In genomic region chr1:58189453-58189852, GRCh38 we compare ENCODE assay signal across 20 cellular contexts.
DNase-seq lines count a peak whose midpoint lies in the region; ATAC-seq, FAIRE-seq and TF ChIP-seq lines count a peak whose summit lies in the region.
"Had no signal": no experiment of that assay in that cellular context is flagged by ENCODE, and none has a peak within 500 bp of the region (broad histone marks: within the 10 kb centered on the region; RNA-seq: fewer than 3 reads in every experiment).

No MANE protein-coding gene starts in this region.

- no peak for TF ChIP-seq CTCF in liver (IDR thresholded peaks at IDR 0.05; ENCODE audit: low read depth, low read length, missing input control)
- TF ChIP-seq CTCF in HepG2 (CRISPR knock-in tag; IDR thresholded peaks at IDR 0.05), result no peak

- intact Hi-C loops in HepG2 (cut with micrococcal nuclease; ENCODE audit: unreplicated experiment) (no loop called here), left cardiac atrium (cut with DNase I) (no loop called here)

- no peak for TF ChIP-seq RAD21 in liver (IDR thresholded peaks at IDR 0.05)
- TF ChIP-seq RAD21 in HepG2 (CRISPR knock-in tag; IDR thresholded peaks at IDR 0.05), result no peak

- CTCF ChIA-PET in HepG2 (lab: Yijun Ruan, JAX; ENCODE audit: low intra/inter-chr PET ratio, low total read pairs), result no interaction called here

- H4K20me1 ChIP-seq in HepG2 (ENCODE audit: insufficient read depth, low read length), result no peaks in the 10 kb centered on the region

- H3K9ac ChIP-seq in liver (ENCODE audit: low read depth in 1 of 2, low read length in 2 of 2) (no peak overlapping the region), HepG2 (ENCODE audit: insufficient read depth, low read depth, low read length) (no peak overlapping the region)

- H3K79me2 ChIP-seq in HepG2 (ENCODE audit: insufficient read depth, low read length), result no peaks in the 10 kb centered on the region

- H3K36me3 ChIP-seq in liver (ENCODE audit: control insufficient read depth in 4 of 4, insufficient read depth in 3 of 4, low read depth in 1 of 4, low read length in 3 of 4) (no peaks in the 10 kb centered on the region), HepG2 (replicated peaks in 1 of 2; ENCODE audit: control insufficient read depth in 1 of 2, insufficient read depth in 2 of 2, low read length in 2 of 2) (no peaks in the 10 kb centered on the region)

- DNase-seq in HepG2 (ENCODE audit: low spot score), result no peak
- DNase-seq in left cardiac atrium, result peak; percentile 23
- DNase-seq in left lobe of liver (ENCODE audit: low spot score), result peak; percentile 46
- no peak for DNase-seq in HuH-7 (ENCODE audit: low spot score)
- DNase-seq in NCI-H226, result no peak
- DNase-seq: AML-193; Caco-2; CD4-positive, alpha-beta T cell; HCEC 1CT; IMR-90 had no signal

- WGBS in liver, result 58% methylated on average over 3 of the region's 3 CpGs
- 31% methylated on average over 3 of the region's 3 CpGs for WGBS in HepG2 (ENCODE audit: low lambda C conversion rate)

- in situ Hi-C loops in HepG2 (cut with HindIII; ENCODE audit: extremely low pct_ligation_motif_present, low pct_unique_long_range_greater_than_20kb), result no loop called here

- H3K9me3 ChIP-seq in liver (ENCODE audit: control insufficient read depth in 4 of 4, low read length in 3 of 4) (no peaks in the 10 kb centered on the region), HepG2 (ENCODE audit: low read length) (no peaks in the 10 kb centered on the region)
- H3K9me3 ChIP-seq: Caco-2 had no signal

- no peak for FAIRE-seq in HepG2 (lab: Jason Lieb, UNC)
- FAIRE-seq: A204.1, D721Med, G401.6, GM12891, GM19239, H54 had no signal

- H3K27ac ChIP-seq in liver (ENCODE audit: low read depth in 1 of 2, low read length in 2 of 2), result no peak overlapping the region
- no peak overlapping the region for H3K27ac ChIP-seq in HepG2 (ENCODE audit: extremely low read length, insufficient read depth, low read length)
- H3K27ac ChIP-seq: C4-2B had no signal

- H3K4me3 ChIP-seq in liver (ENCODE audit: low read depth in 1 of 3, low read length in 3 of 3) (no peak overlapping the region), HepG2 (replicated peaks in 1 of 3; ENCODE audit: insufficient read depth in 1 of 3, low read depth in 2 of 3, low read length in 3 of 3) (no peak overlapping the region)
- H3K4me3 ChIP-seq: GM23338 had no signal

- H2AFZ ChIP-seq in HepG2 (ENCODE audit: low read length), result no peak overlapping the region
- H2AFZ ChIP-seq: GM23338 had no signal

- no peak for TF ChIP-seq EP300 in HepG2 (IDR thresholded peaks at IDR 0.05; ENCODE audit: low read depth in 2 of 2, low read length in 2 of 2)
- TF ChIP-seq EP300 in HepG2 (CRISPR knock-in tag; IDR thresholded peaks at IDR 0.05; ENCODE audit: borderline replicate concordance), result no peak

- H3K4me1 ChIP-seq in liver (ENCODE audit: control insufficient read depth in 4 of 4, insufficient read depth in 4 of 4, low read length in 3 of 4), result peaks cover 0 to 5% (median 0%) of the 10 kb centered on the region in 4 donors
- H3K4me1 ChIP-seq in HepG2 (ENCODE audit: insufficient read depth, low read length), result no peaks in the 10 kb centered on the region
- H3K4me1 ChIP-seq: Caco-2 had no signal

- no TSS peak for BruUV-seq in HepG2 (replicated peaks; lab: Mats Ljungman, UMichigan)

- no peak for TF ChIP-seq POLR2A in HepG2 (IDR thresholded peaks at IDR 0.05; ENCODE audit: insufficient read depth in 1 of 2, low read depth in 2 of 2, low read length in 2 of 2)

- no peak overlapping the region for H3K4me2 ChIP-seq in HepG2 (ENCODE audit: low read depth, low read length)
- H3K4me2 ChIP-seq: GM23338 had no signal

- POLR2A ChIA-PET in HepG2 (lab: Yijun Ruan, JAX), result no interaction called here

- ATAC-seq in HepG2 (no peak), left cardiac atrium (peak in 1 of 2 donors; percentile 90), left lobe of liver (peak; percentile 60), GM21576 (IDR thresholded peaks at IDR 0.05; ENCODE audit: unreplicated experiment) (no peak)
- ATAC-seq: GM23338 had no signal

- H3K27me3 ChIP-seq in liver (ENCODE audit: control insufficient read depth in 4 of 4, insufficient read depth in 4 of 4, low read length in 3 of 4), result no peaks in the 10 kb centered on the region
- H3K27me3 ChIP-seq in HepG2 (ENCODE audit: control insufficient read depth in 1 of 2, insufficient read depth in 2 of 2, low read length in 2 of 2), result no peaks in the 10 kb centered on the region

TF ChIP-seq in liver, 16 proteins besides CTCF, POLR2A, EP300 and RAD21 (continues in another document):
- TF ChIP-seq SP1 (IDR thresholded peaks at IDR 0.05), result no peak
- no peak for TF ChIP-seq ZBTB33 (IDR thresholded peaks at IDR 0.05)
- no peak for TF ChIP-seq GABPA (IDR thresholded peaks at IDR 0.05 in 1 of 2, conservative IDR thresholded peaks at IDR 0.05 in 1 of 2)
- TF ChIP-seq RXRA (IDR thresholded peaks at IDR 0.05), result peak in 1 of 2 donors; percentile 39
- TF ChIP-seq HNF4A (conservative IDR thresholded peaks at IDR 0.05), result peak; percentile 13 to 43
- no peak for TF ChIP-seq ATF3 (IDR thresholded peaks at IDR 0.05)
- TF ChIP-seq YY1 (IDR thresholded peaks at IDR 0.05), result no peak

TF ChIP-seq in HepG2, 621 proteins besides CTCF, POLR2A, EP300 and RAD21:
- TF ChIP-seq POGZ (CRISPR knock-in tag; IDR thresholded peaks at IDR 0.05), result no peak

Comparison
In these comparisons a context has a peak if more than half of its experiments do, and no peak if none do; other contexts are left out.
1. DNase-seq: peak in left cardiac atrium (single experiment) and left lobe of liver (single experiment); none in HepG2 (single experiment), HuH-7 (single experiment) and NCI-H226 (single experiment).